22 cellular contexts compared by ENCODE assay signal in genomic region chr9:24073237-24073636, GRCh38.
"Had no signal": no experiment of that assay in that cellular context is flagged by ENCODE, and none has a peak within 500 bp of the region (broad histone marks: within the 10 kb centered on the region; RNA-seq: fewer than 3 reads in every experiment).

No MANE protein-coding gene starts in this region.

- H3K4me1 ChIP-seq: gastrocnemius medialis, heart left ventricle, pancreas, right lobe of liver, tibial nerve, upper lobe of left lung had no signal

- H3K27ac Mint-ChIP-seq: memory B cell; natural killer cell; stimulated activated naive B cell treated with anti-CD40 and anti-IgM and Interleukin-4, amounts not matched to agents 10 μg/mL and 1 μg/mL and 100 μg/mL, for 72 hours; stimulated activated naive CD8-positive, alpha-beta T cell treated with anti-CD3 and anti-CD28 coated beads, Interleukin-15, Interleukin-2, amounts not matched to agents 100 ng/mL and 50 ng/mL, for 24 hours had no signal

- H3K27me3 ChIP-seq: dorsolateral prefrontal cortex, gastrocnemius medialis, heart left ventricle, neutrophil, pancreas, right lobe of liver, tibial nerve, upper lobe of left lung had no signal

- H3K27ac ChIP-seq: dorsolateral prefrontal cortex, epithelial cell of prostate, gastrocnemius medialis, heart left ventricle, neutrophil, pancreas, right lobe of liver, thoracic aorta, tibial nerve, upper lobe of left lung had no signal

- H3K27me3 Mint-ChIP-seq: memory B cell; stimulated activated naive B cell treated with anti-CD40 and anti-IgM and Interleukin-4, amounts not matched to agents 10 μg/mL and 1 μg/mL and 100 μg/mL, for 72 hours; stimulated activated naive CD8-positive, alpha-beta T cell treated with anti-CD3 and anti-CD28 coated beads, Interleukin-15, Interleukin-2, amounts not matched to agents 100 ng/mL and 50 ng/mL, for 24 hours had no signal

- DNase-seq: dorsolateral prefrontal cortex; effector CD4-positive, alpha-beta T cell; foreskin fibroblast; gastrocnemius medialis; heart left ventricle; hippocampal formation; kidney; natural killer cell; pancreas; right lobe of liver; small intestine; stimulated activated CD4-positive, alpha-beta T cell treated with anti-CD3 and anti-CD28 coated beads, Interleukin-15, amount 100 ng/mL, for 24 hours; stimulated activated CD4-positive, alpha-beta T cell treated with anti-CD3 and anti-CD28 coated beads, Interleukin-2, amount 100 ng/mL, for 48 hours; stimulated activated naive B cell treated with anti-CD40 and anti-IgM and Interleukin-4, amounts not matched to agents 10 μg/mL and 1 μg/mL and 100 μg/mL, for 72 hours; upper lobe of left lung had no signal

- H3K4me1 Mint-ChIP-seq: memory B cell; natural killer cell; stimulated activated naive B cell treated with anti-CD40 and anti-IgM and Interleukin-4, amounts not matched to agents 10 μg/mL and 1 μg/mL and 100 μg/mL, for 72 hours had no signal

- H3K36me3 Mint-ChIP-seq: memory B cell; natural killer cell; stimulated activated naive B cell treated with anti-CD40 and anti-IgM and Interleukin-4, amounts not matched to agents 10 μg/mL and 1 μg/mL and 100 μg/mL, for 72 hours had no signal

- H3K4me3 ChIP-seq: dorsolateral prefrontal cortex, gastrocnemius medialis, heart left ventricle, lung, pancreas, right lobe of liver, thoracic aorta, tibial nerve, upper lobe of left lung had no signal

- H3K4me3 Mint-ChIP-seq: memory B cell; natural killer cell; stimulated activated naive B cell treated with anti-CD40 and anti-IgM and Interleukin-4, amounts not matched to agents 10 μg/mL and 1 μg/mL and 100 μg/mL, for 72 hours; stimulated activated naive CD8-positive, alpha-beta T cell treated with anti-CD3 and anti-CD28 coated beads, Interleukin-15, Interleukin-2, amounts not matched to agents 100 ng/mL and 50 ng/mL, for 24 hours had no signal

- H3K9me3 ChIP-seq: gastrocnemius medialis, neutrophil, pancreas, right lobe of liver, thoracic aorta, tibial nerve, upper lobe of left lung had no signal

- H3K36me3 ChIP-seq: gastrocnemius medialis, heart left ventricle, neutrophil, pancreas, right lobe of liver, thoracic aorta, tibial nerve, upper lobe of left lung had no signal
